ENCODE assay signal across 35 cellular contexts in genomic region chr3:81898336-81898735, GRCh38.
"Had no signal": no experiment of that assay in that cellular context is flagged by ENCODE, and none has a peak within 500 bp of the region (broad histone marks: within the 10 kb centered on the region; RNA-seq: fewer than 3 reads in every experiment).

No MANE protein-coding gene starts in this region.

- H3K9ac ChIP-seq: KMS-11 had no signal

- H3K27me3 ChIP-seq: MG63 had no signal

- H3K4me3 ChIP-seq: MG63 had no signal

- H3K27ac ChIP-seq: KMS-11 had no signal

- H3K4me2 ChIP-seq: KMS-11 had no signal

- DNase-seq: Karpas-422, Kasumi-1, KG1, MG63, MM.1S, MV-4-11, NCI-H1048, NCI-H1092, NCI-H1092 treated with DMSO at 0.1 percent for 48 hours, NCI-H1105, NCI-H1105 treated with DMSO at 0.1 percent for 48 hours, NCI-H1417, NCI-H1417 treated with DMSO at 0.1 percent for 48 hours, NCI-H1436, NCI-H1436 treated with DMSO at 0.1 percent for 48 hours, NCI-H146, NCI-H1694, NCI-H1694 treated with DMSO at 0.1 percent for 48 hours, NCI-H187, NCI-H187 treated with DMSO at 0.1 percent for 48 hours, NCI-H1930, NCI-H2029, NCI-H2029 treated with DMSO at 0.1 percent for 48 hours, NCI-H2081, NCI-H2081 treated with DMSO at 0.1 percent for 48 hours, NCI-H2107, NCI-H2171, NCI-H2171 treated with DMSO at 0.1 percent for 48 hours, NCI-H2227 treated with DMSO at 0.1 percent for 48 hours, NCI-H226, NCI-H345, NCI-H446, NCI-H446 treated with DMSO at 0.1 percent for 48 hours, NCI-H510A had no signal

- H3K36me3 ChIP-seq: MG63 had no signal

- H3K9me3 ChIP-seq: MG63 had no signal
